1 cellular context compared by ENCODE assay signal in genomic region chr2:12717191-12717987, GRCh38.
TF ChIP-seq lines count a peak whose summit lies in the region.

No MANE protein-coding gene starts in this region.

TF ChIP-seq in HepG2, 621 proteins besides CTCF, POLR2A, EP300 and RAD21 (continued from another document and continues in another):
- TF ChIP-seq ZBTB37 (CRISPR knock-in tag; IDR thresholded peaks at IDR 0.05): no peak
- no peak for TF ChIP-seq CREM (IDR thresholded peaks at IDR 0.05)
- TF ChIP-seq CREM (CRISPR knock-in tag; IDR thresholded peaks at IDR 0.05): no peak
- no peak for TF ChIP-seq TSC22D2 (CRISPR knock-in tag; IDR thresholded peaks at IDR 0.05; ENCODE audit: borderline replicate concordance)
- no peak for TF ChIP-seq ZMAT3 (CRISPR knock-in tag; conservative IDR thresholded peaks at IDR 0.05)
- peak; percentile 65; the same call in 1 of the 2 replicates for TF ChIP-seq ZFP91 (CRISPR knock-in tag; IDR thresholded peaks at IDR 0.05; ENCODE audit: borderline replicate concordance)
- no peak for TF ChIP-seq ZSCAN31 (CRISPR knock-in tag; IDR thresholded peaks at IDR 0.05; ENCODE audit: low read depth)
- no peak for TF ChIP-seq ZNF646 (CRISPR knock-in tag; IDR thresholded peaks at IDR 0.05)
- no peak for TF ChIP-seq BHLHE40 (IDR thresholded peaks at IDR 0.05; ENCODE audit: low read length)
- peak; percentile 52; the same call in 1 of the 2 replicates for TF ChIP-seq ZNF512B (CRISPR knock-in tag; IDR thresholded peaks at IDR 0.05; ENCODE audit: borderline replicate concordance)
- no peak; the same call in 1 of the 2 replicates for TF ChIP-seq ZSCAN29 (CRISPR knock-in tag; conservative IDR thresholded peaks at IDR 0.05)
- no peak for TF ChIP-seq ZNF354B (CRISPR knock-in tag; IDR thresholded peaks at IDR 0.05)
- peak; percentile 70; the same call in 1 of the 2 replicates for TF ChIP-seq KDM2A (CRISPR knock-in tag; IDR thresholded peaks at IDR 0.05; ENCODE audit: borderline replicate concordance, low read depth)
- TF ChIP-seq RFX1 (IDR thresholded peaks at IDR 0.05): no peak
- TF ChIP-seq ZNF431 (CRISPR knock-in tag; IDR thresholded peaks at IDR 0.05; ENCODE audit: borderline replicate concordance, low read depth): no peak
- TF ChIP-seq KMT2A (CRISPR knock-in tag; IDR thresholded peaks at IDR 0.05): no peak
- TF ChIP-seq AGO2 (optimal IDR thresholded peaks at IDR 0.05; ENCODE audit: low read depth, low read length): peak; percentile 48
- TF ChIP-seq ZNF121 (CRISPR knock-in tag; IDR thresholded peaks at IDR 0.05): no peak
- TF ChIP-seq ZNF589 (CRISPR knock-in tag; conservative IDR thresholded peaks at IDR 0.05): no peak
- peak; percentile 22; the same call in 1 of the 2 replicates for TF ChIP-seq GABPB1 (CRISPR knock-in tag; IDR thresholded peaks at IDR 0.05)
- TF ChIP-seq TP53 (CRISPR knock-in tag; conservative IDR thresholded peaks at IDR 0.05): no peak
- no peak for TF ChIP-seq ZHX1 (CRISPR knock-in tag; IDR thresholded peaks at IDR 0.05; ENCODE audit: low read depth)
- 0 out of 2 replicates have a peak, but pooled peaks have one; percentile 16 for TF ChIP-seq MED1 (CRISPR knock-in tag; IDR thresholded peaks at IDR 0.05)
- TF ChIP-seq TARDBP (CRISPR knock-in tag; IDR thresholded peaks at IDR 0.05): no peak
- no peak for TF ChIP-seq GATA4 (IDR thresholded peaks at IDR 0.05; ENCODE audit: borderline replicate concordance, low read depth)
- TF ChIP-seq, protein P1, sequence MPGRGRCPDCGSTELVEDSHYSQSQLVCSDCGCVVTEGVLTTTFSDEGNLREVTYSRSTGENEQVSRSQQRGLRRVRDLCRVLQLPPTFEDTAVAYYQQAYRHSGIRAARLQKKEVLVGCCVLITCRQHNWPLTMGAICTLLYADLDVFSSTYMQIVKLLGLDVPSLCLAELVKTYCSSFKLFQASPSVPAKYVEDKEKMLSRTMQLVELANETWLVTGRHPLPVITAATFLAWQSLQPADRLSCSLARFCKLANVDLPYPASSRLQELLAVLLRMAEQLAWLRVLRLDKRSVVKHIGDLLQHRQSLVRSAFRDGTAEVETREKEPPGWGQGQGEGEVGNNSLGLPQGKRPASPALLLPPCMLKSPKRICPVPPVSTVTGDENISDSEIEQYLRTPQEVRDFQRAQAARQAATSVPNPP (CRISPR knock-in tag; IDR thresholded peaks at IDR 0.05): no peak
- TF ChIP-seq ZNF546 (CRISPR knock-in tag; conservative IDR thresholded peaks at IDR 0.05): no peak
- no peak for TF ChIP-seq NAIF1 (CRISPR knock-in tag; IDR thresholded peaks at IDR 0.05; ENCODE audit: borderline replicate concordance)
- no peak for TF ChIP-seq ZNF670 (CRISPR knock-in tag; IDR thresholded peaks at IDR 0.05; ENCODE audit: borderline replicate concordance)
- TF ChIP-seq TAF1 (CRISPR knock-in tag; IDR thresholded peaks at IDR 0.05): no peak; the same call in 1 of the 2 replicates
- TF ChIP-seq SMAD1 (CRISPR knock-in tag; IDR thresholded peaks at IDR 0.05; ENCODE audit: borderline replicate concordance, low read depth): no peak
- TF ChIP-seq ZNF142 (CRISPR knock-in tag; IDR thresholded peaks at IDR 0.05): no peak
- TF ChIP-seq ELF3 (CRISPR knock-in tag; IDR thresholded peaks at IDR 0.05): no peak
- TF ChIP-seq MZF1 (CRISPR knock-in tag; IDR thresholded peaks at IDR 0.05; ENCODE audit: borderline replicate concordance): no peak
- no peak for TF ChIP-seq MYNN (CRISPR knock-in tag; IDR thresholded peaks at IDR 0.05; ENCODE audit: low read depth)
- no peak for TF ChIP-seq ZNF282 (IDR thresholded peaks at IDR 0.05; ENCODE audit: partially characterized antibody)
